ENCODE assay signal across 20 cellular contexts in genomic region chr12:56679834-56680575, GRCh38. TPM values are rescaled to one million over a fixed set of nuclear protein-coding genes. Genes with fewer than 3 reads are reported as not detected.
DNase-seq lines count a peak whose midpoint lies in the region; ATAC-seq, FAIRE-seq and TF ChIP-seq lines count a peak whose summit lies in the region.
"Had no signal": no experiment of that assay in that cellular context is flagged by ENCODE, and none has a peak within 500 bp of the region (broad histone marks: within the 10 kb centered on the region; RNA-seq: fewer than 3 reads in every experiment).

No MANE protein-coding gene starts in this region.

- H3K27me3 ChIP-seq in Loucy (ENCODE audit: insufficient read depth, low read length, poor library complexity, severe bottlenecking) = no peaks in the 10 kb centered on the region
- no peaks in the 10 kb centered on the region for H3K27me3 ChIP-seq in K562 (ENCODE audit: control insufficient read depth in 2 of 2, insufficient read depth in 2 of 2, low read length in 2 of 2)
- H3K27me3 ChIP-seq in psoas muscle (ENCODE audit: insufficient read depth in 3 of 3, low read length in 2 of 3) = no peaks in the 10 kb centered on the region
- H3K27me3 ChIP-seq: dorsolateral prefrontal cortex, left lung, stomach had no signal

- H3K9ac ChIP-seq in Loucy (ENCODE audit: low read depth, low read length, poor library complexity, severe bottlenecking) (no peak overlapping the region), K562 (ENCODE audit: insufficient read depth in 1 of 2, low read depth in 2 of 2, low read length in 2 of 2) (0 out of 4 replicates have a peak overlapping the region, but pooled peaks of 1 of the 2 experiments have one; percentile 67)
- H3K9ac ChIP-seq: SK-N-SH had no signal

- H3K9me3 Mint-ChIP-seq in mesothelial cell of epicardium = no peaks in the 10 kb centered on the region
- H3K9me3 Mint-ChIP-seq: activated T-cell treated with anti-CD3 and anti-CD28 coated beads, Interleukin-2, amount 50 U/mL, for 4 hours had no signal

- H3F3A ChIP-seq in Loucy (ENCODE audit: low read depth) = peaks cover 2% of the 10 kb centered on the region

- H3K4me3 ChIP-seq in Loucy (ENCODE audit: low read length, poor library complexity, severe bottlenecking) = no peak overlapping the region
- no peak overlapping the region for H3K4me3 ChIP-seq in K562
- no peak overlapping the region for H3K4me3 ChIP-seq in psoas muscle
- H3K4me3 ChIP-seq: dorsolateral prefrontal cortex, left lung, stomach had no signal

- in situ Hi-C loops in K562 (cut with MboI) = no loop called here

- no peak overlapping the region for H2AFZ ChIP-seq in Loucy (ENCODE audit: low read length)
- no peak overlapping the region for H2AFZ ChIP-seq in K562 (ENCODE audit: low read depth, low read length)

- peak overlapping the region; percentile 50; the same call in 2 of the 3 replicates for H3K27ac ChIP-seq in K562 (ENCODE audit: extremely low read depth, low read depth, low read length)
- H3K27ac ChIP-seq in psoas muscle = peak overlapping the region; percentile 56
- H3K27ac ChIP-seq: left lung, stomach had no signal

- H3K36me3 Mint-ChIP-seq in mesothelial cell of epicardium = peaks cover 10% of the 10 kb centered on the region

- ATAC-seq in K562 (no peak), psoas muscle (peak in 2 of 4 donors; percentile 24 to 29), HG02678 (IDR thresholded peaks at IDR 0.05; ENCODE audit: unreplicated experiment) (no peak)
- ATAC-seq: activated T-cell treated with anti-CD3 and anti-CD28 coated beads, Interleukin-2, amount 50 U/mL, for 4 hours; left lung; right cardiac atrium had no signal

- TF ChIP-seq EP300 in K562 (IDR thresholded peaks at IDR 0.05; ENCODE audit: low read length) = no peak

- H3K27me3 Mint-ChIP-seq in mesothelial cell of epicardium (ENCODE audit: low read depth) = no peaks in the 10 kb centered on the region

- H3K9me3 ChIP-seq in Loucy (ENCODE audit: insufficient read depth, low read depth, low read length) (no peaks in the 10 kb centered on the region), K562 (replicated peaks; ENCODE audit: control insufficient read depth, insufficient read depth, low read depth, low read length) (no peaks in the 10 kb centered on the region), psoas muscle (no peaks in the 10 kb centered on the region)
- H3K9me3 ChIP-seq: left lung, SK-N-SH, stomach had no signal

- H3K4me2 ChIP-seq in Loucy (ENCODE audit: low read depth, low read length, poor library complexity, severe bottlenecking) (peak overlapping the region; percentile 30), K562 (ENCODE audit: insufficient read depth, low read length) (no peak overlapping the region)
- H3K4me2 ChIP-seq: SK-N-SH had no signal

- no peak for FAIRE-seq in K562 (lab: Jason Lieb, UNC)

- no peak for TF ChIP-seq RAD21 in K562 (CRISPR knock-in tag; conservative IDR thresholded peaks at IDR 0.05 in 1 of 2, IDR thresholded peaks at IDR 0.05 in 1 of 2)

- no peak for TF ChIP-seq CTCF in Loucy (conservative IDR thresholded peaks at IDR 0.05; ENCODE audit: low read length)
- TF ChIP-seq CTCF in K562 (IDR thresholded peaks at IDR 0.05 in 2 of 3, conservative IDR thresholded peaks at IDR 0.05 in 1 of 3; ENCODE audit: insufficient read depth in 2 of 3, low read depth in 1 of 3, low read length in 3 of 3) = no peak
- TF ChIP-seq CTCF in psoas muscle (IDR thresholded peaks at IDR 0.05) = no peak
- TF ChIP-seq CTCF in mesothelial cell of epicardium (IDR thresholded peaks at IDR 0.05; ENCODE audit: unreplicated experiment) = no peak

- H3K36me3 ChIP-seq in Loucy (ENCODE audit: insufficient read depth, low read length) (peaks cover 27% of the 10 kb centered on the region; the same call in 1 of the 2 replicates), K562 (ENCODE audit: control insufficient read depth, insufficient read depth, low read length) (peaks cover 85% of the 10 kb centered on the region), psoas muscle (ENCODE audit: insufficient read depth in 1 of 2, low read depth in 1 of 2) (peaks cover 3 to 22% of the 10 kb centered on the region in 2 donors)

- BruUV-seq in K562 (replicated peaks; lab: Mats Ljungman, UMichigan) = no TSS peak

- peak; percentile 37 for TF ChIP-seq POLR2A in K562 (conservative IDR thresholded peaks at IDR 0.05)

- H3K4me1 Mint-ChIP-seq in mesothelial cell of epicardium = peaks cover 15% of the 10 kb centered on the region

- no peak overlapping the region for H3K4me3 Mint-ChIP-seq in mesothelial cell of epicardium
- H3K4me3 Mint-ChIP-seq: activated T-cell treated with anti-CD3 and anti-CD28 coated beads, Interleukin-2, amount 50 U/mL, for 4 hours had no signal

- peaks cover 21% of the 10 kb centered on the region for H3K4me1 ChIP-seq in Loucy (ENCODE audit: insufficient read depth, low read length, poor library complexity, severe bottlenecking)
- peaks cover 23 to 67% of the 10 kb centered on the region in 2 experiments; a peak in 4 of 5 replicates for H3K4me1 ChIP-seq in K562 (replicated peaks in 1 of 2; ENCODE audit: control insufficient read depth in 2 of 2, insufficient read depth in 2 of 2, low read length in 2 of 2)
- peaks cover 80% of the 10 kb centered on the region for H3K4me1 ChIP-seq in psoas muscle

- H3K79me2 ChIP-seq in Loucy (ENCODE audit: insufficient read depth, low read length) (peaks cover 100% of the 10 kb centered on the region), K562 (ENCODE audit: control insufficient read depth, insufficient read depth, low read length) (peaks cover 99% of the 10 kb centered on the region)

- CTCF ChIA-PET in K562 (lab: Yijun Ruan, JAX; ENCODE audit: low intra/inter-chr PET ratio) = no interaction called here

- H3K9me2 ChIP-seq in Loucy (replicated peaks; ENCODE audit: low read depth, low read length) = no peaks in the 10 kb centered on the region
- H3K9me2 ChIP-seq: SK-N-SH had no signal

- H4K20me1 ChIP-seq in Loucy (ENCODE audit: insufficient read depth, low read length, poor library complexity, severe bottlenecking) (peaks cover 96% of the 10 kb centered on the region), K562 (replicated peaks; ENCODE audit: control insufficient read depth, insufficient read depth, low read length) (peaks cover 53% of the 10 kb centered on the region)

- DNase-seq in activated CD8-positive, alpha-beta memory T cell treated with anti-CD3 and anti-CD28 coated beads for 24 hours = peak; percentile 49
- DNase-seq in activated CD8-positive, alpha-beta memory T cell treated with anti-CD3 and anti-CD28 coated beads, Interleukin-2, amount 50 U/mL, for 4 hours = no peak
- DNase-seq in K562 (ENCODE audit: extremely low read depth in 1 of 4, low spot score in 3 of 4) (no peak), psoas muscle (no peak), SHP77 treated with DMSO at 0.1 percent for 48 hours (lab: John Stamatoyannopoulos, UW) (no peak), mesothelial cell of epicardium (ENCODE audit: low spot score in 2 of 2, unreplicated experiment in 2 of 2) (no peak)
- DNase-seq: activated T-cell treated with anti-CD3 and anti-CD28 coated beads, Interleukin-2, amount 50 U/mL, for 4 hours; H7; hypothalamus; KG1; NCI-H1417; NCI-H2227 treated with DMSO at 0.1 percent for 48 hours; right cardiac atrium; SK-N-SH; stimulated activated CD4-positive, alpha-beta T cell treated with anti-CD3 and anti-CD28 coated beads, Interleukin-4, amount 100 ng/mL, for 4 hours; stomach had no signal

- WGBS in K562 (ENCODE audit: insufficient coverage, low coverage, missing lambda C conversion rate) = 84% methylated on average over 13 of the region's 15 CpGs
- WGBS in psoas muscle, 3 donors = 75 to 84% (median 82%) methylated on average over 15 of the region's 15 CpGs

- POLR2A ChIA-PET in K562 (lab: Yijun Ruan, JAX) = interaction anchor here (0.6 to 6.3 kb wide), 5 partner anchors 7 to 321 kb away, joined by 4 to 28 read pairs (median 18); partner anchors contain the start of genes NACA and PTGES3

- intact Hi-C loops in K562 (cut with micrococcal nuclease) (no loop called here), psoas muscle (cut with DNase I) (loop anchor here in 1 of 2 donors (5.0 kb wide), 1 partner anchor 33 kb away; the partner anchor contains the start of gene ATP5F1B)

- H3K27ac Mint-ChIP-seq in mesothelial cell of epicardium = no peak overlapping the region

- no peaks in the 10 kb centered on the region for H3K9me1 ChIP-seq in K562 (ENCODE audit: control insufficient read depth, insufficient read depth, low read length)

RNA-seq across cellular contexts. Expression of gene PTGES3, which starts 8.1 kb away (rescaled TPM):
- 48.9 and 100 TPM in 2 replicates for total RNA-seq in K562 (2011; cell fraction: chromatin; rRNA removed; ENCODE audit: low replicate concordance)
- 50.0 and 54.2 TPM in 2 replicates for total RNA-seq in K562 (2011; cell fraction: nucleolus; rRNA removed)
- 77.5 and 136 TPM in 2 replicates for total RNA-seq in K562 (2011; cell fraction: nucleoplasm; rRNA removed)
- total RNA-seq in K562 (2014; rRNA removed) = 169 and 231 TPM in 2 replicates
- 280 and 322 TPM in 2 replicates for total RNA-seq in K562 (2014; rRNA removed; fragmentation: Illumina TruSeq; extraction: Trizol)
- total RNA-seq in K562 (2015; rRNA removed; fragmentation: Illumina TruSeq; extraction: Trizol) = 251 and 256 TPM in 2 replicates
- total RNA-seq in K562 (2021) = 441 and 454 TPM in 2 replicates
- 163 and 170 TPM in 2 replicates for polyA plus RNA-seq in K562 (2011; rRNA removed)
- 35.7 and 66.1 TPM in 2 replicates for polyA plus RNA-seq in K562 (2011; cell fraction: cytosol; rRNA removed)
- 35.8 and 51.1 TPM in 2 replicates for polyA plus RNA-seq in K562 (2011; cell fraction: nucleus; rRNA removed)
- polyA plus RNA-seq in K562 (2012) = 358 and 436 TPM in 2 replicates
- 501 and 516 TPM in 2 replicates for polyA plus RNA-seq in K562 (2014; fragmentation: Illumina TruSeq; extraction: Trizol)
- 100 to 1,000 TPM; 163 to 185 TPM for polyA plus RNA-seq in K562 (2014; fragmentation: Nextera tagmentation; extraction: Ambion mirVana)
- polyA plus RNA-seq in K562 (2014; rRNA removed) = 213 and 263 TPM in 2 replicates
- polyA minus RNA-seq in K562 (2011; rRNA and poly(A)+ RNA removed) = 140 and 159 TPM in 2 replicates
- polyA minus RNA-seq in K562 (2011; cell fraction: cytosol; rRNA and poly(A)+ RNA removed) = 139 and 142 TPM in 2 replicates
- 24.8 and 39.2 TPM in 2 replicates for polyA minus RNA-seq in K562 (2011; cell fraction: nucleus; rRNA and poly(A)+ RNA removed)
- total RNA-seq in psoas muscle = 100 to 1,000 TPM; 118 to 192 (median 148) TPM
- polyA plus RNA-seq in psoas muscle = 100 to 1,000 TPM; 141 to 253 (median 165) TPM
- total RNA-seq in mesothelial cell of epicardium = 155 to 161 TPM (median 157 TPM) in 3 replicates

RNA-seq across cellular contexts. Expression of gene ATP5F1B, which starts 34.2 kb away (rescaled TPM):
- total RNA-seq in K562 (2011; cell fraction: chromatin; rRNA removed; ENCODE audit: low replicate concordance) = 915 and 971 TPM in 2 replicates
- 708 and 730 TPM in 2 replicates for total RNA-seq in K562 (2011; cell fraction: nucleolus; rRNA removed)
- 705 and 764 TPM in 2 replicates for total RNA-seq in K562 (2011; cell fraction: nucleoplasm; rRNA removed)
- total RNA-seq in K562 (2014; rRNA removed) (908 and 1,391 TPM in 2 replicates), K562 (2014; rRNA removed; fragmentation: Illumina TruSeq; extraction: Trizol) (1,412 and 1,463 TPM in 2 replicates), K562 (2015; rRNA removed; fragmentation: Illumina TruSeq; extraction: Trizol) (1,133 and 1,218 TPM in 2 replicates), K562 (2021) (1,519 and 1,587 TPM in 2 replicates), psoas muscle (1,000 to 10,000 TPM; 1,044 to 2,377 (median 1,300) TPM), mesothelial cell of epicardium (361 to 391 TPM (median 387 TPM) in 3 replicates)
- polyA plus RNA-seq in K562 (2011; rRNA removed) (3,125 and 3,469 TPM in 2 replicates), K562 (2014; fragmentation: Illumina TruSeq; extraction: Trizol) (1,824 and 2,016 TPM in 2 replicates), K562 (2014; fragmentation: Nextera tagmentation; extraction: Ambion mirVana) (1,000 to 10,000 TPM; 1,043 to 1,482 TPM), K562 (2014; rRNA removed) (1,530 and 1,669 TPM in 2 replicates), psoas muscle (1,000 to 10,000 TPM; 1,196 to 2,759 (median 1,470) TPM)
- polyA plus RNA-seq in K562 (2011; cell fraction: cytosol; rRNA removed) = 3,019 and 3,082 TPM in 2 replicates
- 1,901 and 2,779 TPM in 2 replicates for polyA plus RNA-seq in K562 (2011; cell fraction: nucleus; rRNA removed)
- polyA plus RNA-seq in K562 (2012) = 1,216 and 1,383 TPM in 2 replicates
- 2,231 and 2,600 TPM in 2 replicates for polyA minus RNA-seq in K562 (2011; rRNA and poly(A)+ RNA removed)
- 1,182 and 1,204 TPM in 2 replicates for polyA minus RNA-seq in K562 (2011; cell fraction: cytosol; rRNA and poly(A)+ RNA removed)
- 185 and 410 TPM in 2 replicates for polyA minus RNA-seq in K562 (2011; cell fraction: nucleus; rRNA and poly(A)+ RNA removed)

RNA-seq across cellular contexts. Expression of gene NACA, which starts 45.1 kb away (rescaled TPM):
- 132 and 260 TPM in 2 replicates for total RNA-seq in K562 (2011; cell fraction: chromatin; rRNA removed; ENCODE audit: low replicate concordance)
- 93.4 and 98.8 TPM in 2 replicates for total RNA-seq in K562 (2011; cell fraction: nucleolus; rRNA removed)
- 176 and 303 TPM in 2 replicates for total RNA-seq in K562 (2011; cell fraction: nucleoplasm; rRNA removed)
- 1,508 and 1,729 TPM in 2 replicates for total RNA-seq in K562 (2014; rRNA removed)
- 2,249 and 2,401 TPM in 2 replicates for total RNA-seq in K562 (2014; rRNA removed; fragmentation: Illumina TruSeq; extraction: Trizol)
- 2,051 and 2,139 TPM in 2 replicates for total RNA-seq in K562 (2015; rRNA removed; fragmentation: Illumina TruSeq; extraction: Trizol)
- 1,030 and 1,135 TPM in 2 replicates for total RNA-seq in K562 (2021)
- polyA plus RNA-seq in K562 (2011; rRNA removed) = 1,225 and 1,538 TPM in 2 replicates
- polyA plus RNA-seq in K562 (2011; cell fraction: cytosol; rRNA removed) = 364 and 765 TPM in 2 replicates
- polyA plus RNA-seq in K562 (2011; cell fraction: nucleus; rRNA removed) = 212 and 417 TPM in 2 replicates
- polyA plus RNA-seq in K562 (2012) = 1,935 and 2,376 TPM in 2 replicates
- polyA plus RNA-seq in K562 (2014; fragmentation: Illumina TruSeq; extraction: Trizol) = 1,591 and 1,645 TPM in 2 replicates
- polyA plus RNA-seq in K562 (2014; fragmentation: Nextera tagmentation; extraction: Ambion mirVana) = 1,000 to 10,000 TPM; 2,280 to 2,416 TPM
- 1,506 and 1,626 TPM in 2 replicates for polyA plus RNA-seq in K562 (2014; rRNA removed)
- polyA minus RNA-seq in K562 (2011; rRNA and poly(A)+ RNA removed) = 1,074 and 1,137 TPM in 2 replicates
- 239 and 257 TPM in 2 replicates for polyA minus RNA-seq in K562 (2011; cell fraction: cytosol; rRNA and poly(A)+ RNA removed)
- 60.7 and 154 TPM in 2 replicates for polyA minus RNA-seq in K562 (2011; cell fraction: nucleus; rRNA and poly(A)+ RNA removed)
- 100 to 1,000 TPM; 434 to 719 (median 530) TPM for total RNA-seq in psoas muscle
- 1,000 to 10,000 TPM in 1 of 3 donors, 100 to 1,000 TPM in 2; 483 to 1,147 (median 489) TPM for polyA plus RNA-seq in psoas muscle
- total RNA-seq in mesothelial cell of epicardium = 919 to 987 TPM (median 980 TPM) in 3 replicates

RNA-seq across cellular contexts. Expression of gene BAZ2A, which starts 49.9 kb away (rescaled TPM):
- 610 and 900 TPM in 2 replicates for total RNA-seq in K562 (2011; cell fraction: chromatin; rRNA removed; ENCODE audit: low replicate concordance)
- 295 and 308 TPM in 2 replicates for total RNA-seq in K562 (2011; cell fraction: nucleolus; rRNA removed)
- total RNA-seq in K562 (2011; cell fraction: nucleoplasm; rRNA removed) = 357 and 370 TPM in 2 replicates
- total RNA-seq in K562 (2014; rRNA removed) = 26.2 and 30.6 TPM in 2 replicates
- total RNA-seq in K562 (2014; rRNA removed; fragmentation: Illumina TruSeq; extraction: Trizol) = 18.4 and 22.5 TPM in 2 replicates
- 18.6 and 24.1 TPM in 2 replicates for total RNA-seq in K562 (2015; rRNA removed; fragmentation: Illumina TruSeq; extraction: Trizol)
- 72.1 and 86.4 TPM in 2 replicates for total RNA-seq in K562 (2021)
- polyA plus RNA-seq in K562 (2011; rRNA removed) = 60.2 and 106 TPM in 2 replicates
- 71.3 and 75.4 TPM in 2 replicates for polyA plus RNA-seq in K562 (2011; cell fraction: cytosol; rRNA removed)
- 204 and 222 TPM in 2 replicates for polyA plus RNA-seq in K562 (2011; cell fraction: nucleus; rRNA removed)
- 46.5 and 60.7 TPM in 2 replicates for polyA plus RNA-seq in K562 (2012)
- polyA plus RNA-seq in K562 (2014; fragmentation: Illumina TruSeq; extraction: Trizol) = 74.3 and 82.1 TPM in 2 replicates
- 10 to 100 TPM in 1 of 2 experiments, 1 to 10 TPM in 1; 4.5 to 22.2 TPM for polyA plus RNA-seq in K562 (2014; fragmentation: Nextera tagmentation; extraction: Ambion mirVana)
- 40.9 and 52.4 TPM in 2 replicates for polyA plus RNA-seq in K562 (2014; rRNA removed)
- polyA minus RNA-seq in K562 (2011; rRNA and poly(A)+ RNA removed) = 102 and 122 TPM in 2 replicates
- 57.1 and 59.6 TPM in 2 replicates for polyA minus RNA-seq in K562 (2011; cell fraction: cytosol; rRNA and poly(A)+ RNA removed)
- 64.6 and 113 TPM in 2 replicates for polyA minus RNA-seq in K562 (2011; cell fraction: nucleus; rRNA and poly(A)+ RNA removed)
- total RNA-seq in psoas muscle = 10 to 100 TPM; 41.0 to 53.8 (median 47.7) TPM
- polyA plus RNA-seq in psoas muscle = 10 to 100 TPM; 10.0 to 39.4 (median 25.5) TPM
- total RNA-seq in mesothelial cell of epicardium = 99.4 to 107 TPM (median 105 TPM) in 3 replicates
